In the genomic region with DNA sequence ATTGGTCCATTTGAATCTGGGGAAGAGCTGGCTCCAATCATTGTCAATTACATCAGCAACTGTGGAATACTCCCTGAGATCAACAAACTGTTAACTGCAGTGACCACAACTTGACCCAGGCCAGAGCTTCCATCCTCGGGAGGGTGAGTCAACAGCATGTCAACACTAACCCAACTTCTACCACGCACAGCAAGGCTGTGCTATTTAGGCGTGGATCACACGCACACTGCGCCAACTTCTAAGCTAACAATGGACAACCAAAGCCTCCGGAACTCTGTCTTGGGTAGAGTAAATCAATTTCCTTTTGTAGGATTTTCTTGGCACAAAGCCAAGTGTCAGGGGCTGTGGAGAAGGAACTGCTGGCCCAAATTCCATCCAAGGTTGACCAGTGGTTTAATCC, we compare ENCODE assay signal across 9 cellular contexts. TPM values are rescaled to one million over a fixed set of nuclear protein-coding genes. Genes with fewer than 3 reads are reported as not detected.
DNase-seq lines count a peak whose midpoint lies in the region; ATAC-seq and TF ChIP-seq lines count a peak whose summit lies in the region.
"Had no signal": no experiment of that assay in that cellular context is flagged by ENCODE, and none has a peak within 500 bp of the region (broad histone marks: within the 10 kb centered on the region; RNA-seq: fewer than 3 reads in every experiment).

No MANE protein-coding gene starts in this region.

- H3K27ac ChIP-seq in left lung (peak overlapping the region; percentile 8 to 61), suprapubic skin (no peak overlapping the region)

- no peaks in the 10 kb centered on the region for H3K27me3 ChIP-seq in left lung
- H3K27me3 ChIP-seq in suprapubic skin = no peaks in the 10 kb centered on the region

- WGBS in suprapubic skin = 65% methylated on average over 6 of the region's 6 CpGs

- peak overlapping the region; percentile 14 for H3K4me3 Mint-ChIP-seq in MCF 10A (ENCODE audit: unreplicated experiment)
- H3K4me3 Mint-ChIP-seq in effector memory CD8-positive, alpha-beta T cell = no peak overlapping the region
- H3K4me3 Mint-ChIP-seq: stimulated activated naive CD8-positive, alpha-beta T cell treated with anti-CD3 and anti-CD28 coated beads, Interleukin-15, Interleukin-2, amounts not matched to agents 100 ng/mL and 50 ng/mL, for 24 hours had no signal

- TF ChIP-seq POLR2A in suprapubic skin (IDR thresholded peaks at IDR 0.05) = no peak

- no peak overlapping the region for H3K4me3 ChIP-seq in left lung
- H3K4me3 ChIP-seq in suprapubic skin = no peak overlapping the region

- POLR2A ChIA-PET in MCF 10A (lab: Yijun Ruan, JAX) = interaction anchor here (1.0 to 9.0 kb wide), 8 partner anchors 8 to 27 kb away, joined by 4 to 64 read pairs (median 6); a partner anchor contains a TSS

- peak; percentile 90 for DNase-seq in ACHN
- DNase-seq in HT-29 (ENCODE audit: low spot score) = peak; percentile 64
- peak; percentile 91 for DNase-seq in MCF 10A (ENCODE audit: unreplicated experiment)
- peak in 1 of 2 donors; percentile 52 for DNase-seq in left lung
- DNase-seq in suprapubic skin (ENCODE audit: low spot score in 2 of 2) = no peak
- DNase-seq in stimulated activated naive CD4-positive, alpha-beta T cell treated with Interleukin-2 at 50 U/mL for 16 hours (lab: John Stamatoyannopoulos, UW) = no peak
- DNase-seq in effector memory CD8-positive, alpha-beta T cell = no peak
- no peak for DNase-seq in putamen (ENCODE audit: low spot score)

- TF ChIP-seq CTCF in MCF 10A (IDR thresholded peaks at IDR 0.05; ENCODE audit: unreplicated experiment) (no peak), left lung (IDR thresholded peaks at IDR 0.05) (no peak), suprapubic skin (IDR thresholded peaks at IDR 0.05) (no peak)

- H3K4me1 ChIP-seq in left lung (peaks cover 0 to 38% of the 10 kb centered on the region in 2 donors), suprapubic skin (peaks cover 18% of the 10 kb centered on the region)

- H3K36me3 ChIP-seq in left lung (no peaks in the 10 kb centered on the region), suprapubic skin (no peaks in the 10 kb centered on the region)

- in situ Hi-C loops in ACHN (cut with HindIII; ENCODE audit: low pct_ligation_motif_present, low pct_unique_long_range_greater_than_20kb, low sequenced_read_pairs) = no loop called here

- no peak for TF ChIP-seq EP300 in suprapubic skin (IDR thresholded peaks at IDR 0.05)

- intact Hi-C loops in MCF 10A (cut with micrococcal nuclease) (no loop called here), left lung (cut with DNase I) (no loop called here)

- peaks cover 20% of the 10 kb centered on the region for H3K4me1 Mint-ChIP-seq in MCF 10A (ENCODE audit: insufficient read depth, unreplicated experiment)
- H3K4me1 Mint-ChIP-seq in effector memory CD8-positive, alpha-beta T cell (ENCODE audit: low read depth in 2 of 2) = no peaks in the 10 kb centered on the region

- peak overlapping the region; percentile 85 for H3K27ac Mint-ChIP-seq in MCF 10A (ENCODE audit: low read depth, unreplicated experiment)
- no peak overlapping the region for H3K27ac Mint-ChIP-seq in effector memory CD8-positive, alpha-beta T cell
- H3K27ac Mint-ChIP-seq: stimulated activated naive CD8-positive, alpha-beta T cell treated with anti-CD3 and anti-CD28 coated beads, Interleukin-15, Interleukin-2, amounts not matched to agents 100 ng/mL and 50 ng/mL, for 24 hours had no signal

- H3K36me3 Mint-ChIP-seq in MCF 10A (ENCODE audit: insufficient read depth, unreplicated experiment) = peaks cover 30% of the 10 kb centered on the region
- H3K36me3 Mint-ChIP-seq in effector memory CD8-positive, alpha-beta T cell (ENCODE audit: insufficient read depth) = peaks cover 4% of the 10 kb centered on the region

- BruUV-seq in MCF 10A (replicated peaks; lab: Mats Ljungman, UMichigan) = no TSS peak

- no peaks in the 10 kb centered on the region for H3K27me3 Mint-ChIP-seq in MCF 10A (ENCODE audit: insufficient read depth, unreplicated experiment)
- H3K27me3 Mint-ChIP-seq in effector memory CD8-positive, alpha-beta T cell = no peaks in the 10 kb centered on the region
- H3K27me3 Mint-ChIP-seq: stimulated activated naive CD8-positive, alpha-beta T cell treated with anti-CD3 and anti-CD28 coated beads, Interleukin-15, Interleukin-2, amounts not matched to agents 100 ng/mL and 50 ng/mL, for 24 hours had no signal

- peak; percentile 92 for ATAC-seq in left lung
- ATAC-seq in effector memory CD8-positive, alpha-beta T cell (replicated peaks) = no peak

- CTCF ChIA-PET in MCF 10A (lab: Yijun Ruan, JAX) = interaction anchor here (0.8 kb wide), 2 partner anchors 18 to 21 kb away, joined by 3 to 4 read pairs; no protein-coding TSS in a partner anchor

- no peaks in the 10 kb centered on the region for H3K9me3 Mint-ChIP-seq in MCF 10A (ENCODE audit: unreplicated experiment)
- H3K9me3 Mint-ChIP-seq in effector memory CD8-positive, alpha-beta T cell = peaks cover 0 to 2% of the 10 kb centered on the region in 2 donors
- H3K9me3 Mint-ChIP-seq: stimulated activated naive CD8-positive, alpha-beta T cell treated with anti-CD3 and anti-CD28 coated beads, Interleukin-15, Interleukin-2, amounts not matched to agents 100 ng/mL and 50 ng/mL, for 24 hours had no signal

- no peaks in the 10 kb centered on the region for H3K9me3 ChIP-seq in left lung
- no peaks in the 10 kb centered on the region for H3K9me3 ChIP-seq in suprapubic skin

RNA-seq across cellular contexts. Expression of a gene that starts 30.4 kb away (rescaled TPM):
- 163 and 169 TPM in 2 replicates for total RNA-seq in HT-29 (2014; rRNA removed; shearing (Covaris generic))
- 459 and 472 TPM in 2 replicates for total RNA-seq in MCF 10A (2022)
- 100 to 1,000 TPM; 373 to 521 TPM for total RNA-seq in left lung
- 100 to 1,000 TPM; 234 to 376 (median 343) TPM for total RNA-seq in suprapubic skin

Comparison
In these comparisons a context has a peak if more than half of its experiments do, and no peak if none do; other contexts are left out.
1. DNase-seq: peak in ACHN (single experiment), HT-29 (single experiment) and MCF 10A (single experiment); none in suprapubic skin (0 of 2), stimulated activated naive CD4-positive, alpha-beta T cell treated with Interleukin-2 at 50 U/mL for 16 hours (single experiment), effector memory CD8-positive, alpha-beta T cell (0 of 3) and putamen (single experiment).